Comparison of ENCODE assay signal across 9 cellular contexts in the genomic region with DNA sequence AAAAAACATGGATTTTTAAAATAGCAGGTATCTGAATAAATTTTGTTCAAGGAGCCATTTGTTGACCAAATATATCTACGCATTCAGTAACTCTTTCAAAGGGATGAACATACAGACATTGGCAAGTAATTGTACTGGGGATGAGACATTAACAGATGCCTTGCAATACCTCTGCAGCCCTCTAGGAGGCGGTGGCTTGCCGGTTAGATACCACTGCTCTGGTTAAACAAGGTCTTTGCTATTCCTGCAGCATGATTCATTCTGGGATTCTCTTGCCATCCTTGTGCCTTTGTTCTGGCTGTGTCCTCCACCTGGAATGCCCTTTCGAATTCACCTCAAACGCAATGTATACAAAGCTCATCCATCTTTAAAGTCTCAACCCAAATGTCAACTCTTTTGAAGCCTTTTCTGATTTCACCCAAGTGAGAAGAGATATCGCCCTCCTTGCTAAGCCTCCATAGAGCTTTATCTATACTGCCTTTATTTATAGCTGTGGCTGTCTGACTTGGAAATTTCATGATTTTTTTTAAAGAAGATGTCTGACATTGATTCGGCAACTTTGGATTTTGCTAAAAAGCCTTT.
A peak's percentile ranks its signal among the peaks of the same experiment; 100 is the strongest.
DNase-seq lines count a peak whose midpoint lies in the region; ATAC-seq and TF ChIP-seq lines count a peak whose summit lies in the region.
"Had no signal": no experiment of that assay in that cellular context is flagged by ENCODE, and none has a peak within 500 bp of the region (broad histone marks: within the 10 kb centered on the region; RNA-seq: fewer than 3 reads in every experiment).

No MANE protein-coding gene starts in this region.

- no peak for TF ChIP-seq EP300 in suprapubic skin (IDR thresholded peaks at IDR 0.05)

- 44% methylated on average over 7 of the region's 7 CpGs for WGBS in suprapubic skin

- no peaks in the 10 kb centered on the region for H3K36me3 ChIP-seq in upper lobe of right lung
- no peaks in the 10 kb centered on the region for H3K36me3 ChIP-seq in suprapubic skin

- TF ChIP-seq CTCF in epithelial cell of esophagus (IDR thresholded peaks at IDR 0.05; ENCODE audit: insufficient read depth, low read depth, low read length, missing control alignments) (peak; percentile 32), upper lobe of right lung (IDR thresholded peaks at IDR 0.05) (peak; percentile 57), suprapubic skin (IDR thresholded peaks at IDR 0.05) (no peak)

- intact Hi-C loops in upper lobe of right lung (cut with DNase I): no loop called here

- peak; percentile 30 for DNase-seq in stimulated activated CD4-positive, alpha-beta T cell treated with anti-CD3 and anti-CD28 coated beads, Interleukin-15, amount 100 ng/mL, for 24 hours
- no peak for DNase-seq in stimulated activated CD4-positive, alpha-beta T cell treated with anti-CD3 and anti-CD28 coated beads, Interleukin-1b, Interleukin-23, amount 100 ng/mL, for 48 hours
- DNase-seq in NCI-H748 treated with DMSO at 0.1 percent for 48 hours (lab: John Stamatoyannopoulos, UW) (peak; percentile 76), epithelial cell of esophagus (ENCODE audit: low read depth) (peak; percentile 7), upper lobe of right lung (no peak), NCI-H345 treated with DMSO at 0.1 percent for 48 hours (lab: John Stamatoyannopoulos, UW; ENCODE audit: unreplicated experiment) (no peak), suprapubic skin (ENCODE audit: low spot score in 2 of 2) (no peak)
- DNase-seq: SHP77 treated with DMSO at 0.1 percent for 48 hours had no signal

- H3K4me1 ChIP-seq in upper lobe of right lung (no peaks in the 10 kb centered on the region), suprapubic skin (no peaks in the 10 kb centered on the region)

- no peak for TF ChIP-seq POLR2A in suprapubic skin (IDR thresholded peaks at IDR 0.05)

- no peaks in the 10 kb centered on the region for H3K9me3 ChIP-seq in upper lobe of right lung
- no peaks in the 10 kb centered on the region for H3K9me3 ChIP-seq in suprapubic skin

- H3K27me3 ChIP-seq in upper lobe of right lung (peaks cover 17% of the 10 kb centered on the region), suprapubic skin (no peaks in the 10 kb centered on the region)

- H3K4me3 ChIP-seq in epithelial cell of esophagus (ENCODE audit: low read length): no peak overlapping the region
- H3K4me3 ChIP-seq in upper lobe of right lung: no peak overlapping the region
- no peak overlapping the region for H3K4me3 ChIP-seq in suprapubic skin

- H3K27ac ChIP-seq in upper lobe of right lung (no peak overlapping the region), suprapubic skin (no peak overlapping the region)

- ATAC-seq in upper lobe of right lung (peak; percentile 56), HG02885 (IDR thresholded peaks at IDR 0.05; ENCODE audit: poor library complexity, unreplicated experiment) (no peak)

Comparison
In these comparisons a context has a peak if more than half of its experiments do, and no peak if none do; other contexts are left out.
1. DNase-seq: peak in stimulated activated CD4-positive, alpha-beta T cell treated with anti-CD3 and anti-CD28 coated beads, Interleukin-15, amount 100 ng/mL, for 24 hours (single experiment), NCI-H748 treated with DMSO at 0.1 percent for 48 hours (single experiment) and epithelial cell of esophagus (single experiment); none in stimulated activated CD4-positive, alpha-beta T cell treated with anti-CD3 and anti-CD28 coated beads, Interleukin-1b, Interleukin-23, amount 100 ng/mL, for 48 hours (single experiment), upper lobe of right lung (single experiment), NCI-H345 treated with DMSO at 0.1 percent for 48 hours (single experiment) and suprapubic skin (0 of 2).
2. CTCF ChIP-seq: peak in epithelial cell of esophagus (single experiment) and upper lobe of right lung (single experiment); none in suprapubic skin (0 of 2).